In the genomic region with DNA sequence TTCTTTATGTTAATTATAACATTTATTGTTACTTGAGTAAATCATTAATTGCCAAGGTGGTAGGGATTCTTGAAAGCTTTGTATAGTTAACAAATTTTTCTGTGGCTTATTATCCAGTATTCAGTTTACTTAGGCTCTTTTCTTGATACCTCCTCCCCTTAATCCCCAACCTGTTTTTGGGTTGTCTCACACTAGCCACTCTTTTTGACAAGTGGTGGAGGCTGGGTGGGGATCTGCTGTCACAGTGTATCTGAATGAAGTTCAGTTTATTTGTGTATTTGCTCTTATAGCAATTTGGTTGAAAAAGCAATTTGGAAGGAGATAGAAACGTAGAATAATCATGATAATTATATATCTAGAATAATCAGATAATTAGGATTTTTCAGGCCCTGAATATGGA, we compare ENCODE assay signal across 23 cellular contexts. TPM values are rescaled to one million over a fixed set of nuclear protein-coding genes. Genes with fewer than 3 reads are reported as not detected.
DNase-seq lines count a peak whose midpoint lies in the region; ATAC-seq and TF ChIP-seq lines count a peak whose summit lies in the region.
"Had no signal": no experiment of that assay in that cellular context is flagged by ENCODE, and none has a peak within 500 bp of the region (broad histone marks: within the 10 kb centered on the region; RNA-seq: fewer than 3 reads in every experiment).

No MANE protein-coding gene starts in this region.

- ATAC-seq in natural killer cell: peak; percentile 39 to 74 (median 52)
- no peak for ATAC-seq in natural killer cell treated with Interleukin-12 subunit alpha and Interleukin-12 subunit beta and Interleukin-15 and Interleukin-18, amount 100 ng/mL, for 72 hours
- ATAC-seq: A549 had no signal

- no peaks in the 10 kb centered on the region for H3K27me3 ChIP-seq in endocrine pancreas (ENCODE audit: control insufficient read depth, insufficient read depth, low read length)
- H3K27me3 ChIP-seq: BE2C; BLaER1 treated with 17β-estradiol and CSF1 and Interleukin-3, amounts not matched to agents 10 nM and 100 nM had no signal

- peaks cover 33% of the 10 kb centered on the region for H3K4me1 ChIP-seq in endocrine pancreas (ENCODE audit: control insufficient read depth, insufficient read depth, low read length)
- H3K4me1 ChIP-seq: A549, BE2C had no signal

- no peaks in the 10 kb centered on the region for H3K9me3 Mint-ChIP-seq in natural killer cell
- no peaks in the 10 kb centered on the region for H3K9me3 Mint-ChIP-seq in natural killer cell treated with Interleukin-12 subunit alpha and Interleukin-12 subunit beta and Interleukin-15 and Interleukin-18, amount 100 ng/mL, for 72 hours
- H3K9me3 Mint-ChIP-seq: CD4-positive, alpha-beta T cell; CD8-positive, alpha-beta memory T cell had no signal

- no peak overlapping the region for H3K9ac ChIP-seq in endocrine pancreas (ENCODE audit: control insufficient read depth, insufficient read depth, low read length)
- H3K9ac ChIP-seq: BLaER1 treated with 17β-estradiol and CSF1 and Interleukin-3, amounts not matched to agents 10 nM and 100 nM; GM23248 had no signal

- DNase-seq in NCI-H1105 treated with DMSO at 0.1 percent for 48 hours (lab: John Stamatoyannopoulos, UW) (peak; percentile 0), NCI-H1105 (lab: John Stamatoyannopoulos, UW) (no peak), natural killer cell (no peak), renal cortical epithelial cell (ENCODE audit: low read depth) (peak; percentile 17), 8988T (no peak), HuH-7 (ENCODE audit: low spot score) (no peak)
- DNase-seq in natural killer cell treated with Interleukin-12 subunit alpha and Interleukin-12 subunit beta and Interleukin-15 and Interleukin-18, amount 100 ng/mL, for 72 hours (ENCODE audit: low spot score): no peak
- DNase-seq: ACHN; AML-193; BE2C; Calu3; CD4-positive, alpha-beta T cell; CD8-positive, alpha-beta memory T cell; COR-L47; DMS53; DMS79 treated with DMSO at 0.1 percent for 48 hours; GM23248; H7; HCEC 1CT had no signal

- H3K4me3 Mint-ChIP-seq in natural killer cell: no peak overlapping the region
- H3K4me3 Mint-ChIP-seq in natural killer cell treated with Interleukin-12 subunit alpha and Interleukin-12 subunit beta and Interleukin-15 and Interleukin-18, amount 100 ng/mL, for 72 hours: no peak overlapping the region
- H3K4me3 Mint-ChIP-seq: CD14-positive monocyte; CD4-positive, alpha-beta T cell had no signal

- H3K36me3 Mint-ChIP-seq in natural killer cell: no peaks in the 10 kb centered on the region
- H3K36me3 Mint-ChIP-seq in natural killer cell treated with Interleukin-12 subunit alpha and Interleukin-12 subunit beta and Interleukin-15 and Interleukin-18, amount 100 ng/mL, for 72 hours: peaks cover 7% of the 10 kb centered on the region

- no peaks in the 10 kb centered on the region for H3K27me3 Mint-ChIP-seq in natural killer cell (ENCODE audit: low read depth in 2 of 2)
- H3K27me3 Mint-ChIP-seq in natural killer cell treated with Interleukin-12 subunit alpha and Interleukin-12 subunit beta and Interleukin-15 and Interleukin-18, amount 100 ng/mL, for 72 hours: no peaks in the 10 kb centered on the region
- H3K27me3 Mint-ChIP-seq: CD4-positive, alpha-beta T cell; CD8-positive, alpha-beta memory T cell had no signal

- intact Hi-C loops in natural killer cell (cut with micrococcal nuclease): no loop called here

- no peak for TF ChIP-seq CTCF in natural killer cell (IDR thresholded peaks at IDR 0.05)

- no peaks in the 10 kb centered on the region for H3K36me3 ChIP-seq in endocrine pancreas (ENCODE audit: control insufficient read depth, insufficient read depth, low read length)
- H3K36me3 ChIP-seq: BE2C had no signal

- peak overlapping the region; percentile 5 for H3K4me3 ChIP-seq in endocrine pancreas (ENCODE audit: control insufficient read depth, insufficient read depth, low read length)
- H3K4me3 ChIP-seq: A549; BLaER1 treated with 17β-estradiol and CSF1 and Interleukin-3, amounts not matched to agents 10 nM and 100 nM; GM23248 had no signal

- H3K4me1 Mint-ChIP-seq in natural killer cell: peaks cover 39 to 50% of the 10 kb centered on the region in 2 donors
- H3K4me1 Mint-ChIP-seq in natural killer cell treated with Interleukin-12 subunit alpha and Interleukin-12 subunit beta and Interleukin-15 and Interleukin-18, amount 100 ng/mL, for 72 hours (ENCODE audit: low read depth in 2 of 2): peaks cover 26 to 48% of the 10 kb centered on the region in 2 donors

- H3K9me3 ChIP-seq in endocrine pancreas (ENCODE audit: control insufficient read depth, low read length): no peaks in the 10 kb centered on the region
- H3K9me3 ChIP-seq: A549, BE2C had no signal

- peak overlapping the region; percentile 22 to 43 for H3K27ac Mint-ChIP-seq in natural killer cell
- no peak overlapping the region for H3K27ac Mint-ChIP-seq in natural killer cell treated with Interleukin-12 subunit alpha and Interleukin-12 subunit beta and Interleukin-15 and Interleukin-18, amount 100 ng/mL, for 72 hours
- H3K27ac Mint-ChIP-seq: CD14-positive monocyte had no signal

RNA-seq across cellular contexts. Expression of a gene that starts 43.8 kb away (rescaled TPM):
- total RNA-seq in natural killer cell: 100 to 1,000 TPM in 1 of 3 donors, 10 to 100 TPM in 2; 83.4 to 132 (median 99.0) TPM
- 100 to 1,000 TPM; 131 to 160 TPM for total RNA-seq in natural killer cell treated with Interleukin-12 subunit alpha and Interleukin-12 subunit beta and Interleukin-15 and Interleukin-18, amount 100 ng/mL, for 72 hours
- 176 and 183 TPM in 2 replicates for total RNA-seq in renal cortical epithelial cell

Comparison
In these comparisons a context has a peak if more than half of its experiments do, and no peak if none do; other contexts are left out.
1. DNase-seq: peak in NCI-H1105 treated with DMSO at 0.1 percent for 48 hours (single experiment) and renal cortical epithelial cell (single experiment); none in NCI-H1105 (single experiment), natural killer cell (single experiment), natural killer cell treated with Interleukin-12 subunit alpha and Interleukin-12 subunit beta and Interleukin-15 and Interleukin-18, amount 100 ng/mL, for 72 hours (single experiment), 8988T (single experiment) and HuH-7 (single experiment).
2. ATAC-seq: peak in natural killer cell (3 of 3); none in natural killer cell treated with Interleukin-12 subunit alpha and Interleukin-12 subunit beta and Interleukin-15 and Interleukin-18, amount 100 ng/mL, for 72 hours (0 of 2).
3. H3K27ac Mint-ChIP-seq: peak in natural killer cell (2 of 2); none in natural killer cell treated with Interleukin-12 subunit alpha and Interleukin-12 subunit beta and Interleukin-15 and Interleukin-18, amount 100 ng/mL, for 72 hours (0 of 2).